In genomic region chr16:88328313-88328660, GRCh38 we compare ENCODE assay signal across 16 cellular contexts. TPM values are rescaled to one million over a fixed set of nuclear protein-coding genes. Genes with fewer than 3 reads are reported as not detected.
DNase-seq lines count a peak whose midpoint lies in the region; ATAC-seq lines count a peak whose summit lies in the region.
"Had no signal": no experiment of that assay in that cellular context is flagged by ENCODE, and none has a peak within 500 bp of the region (broad histone marks: within the 10 kb centered on the region; RNA-seq: fewer than 3 reads in every experiment).

No MANE protein-coding gene starts in this region.

- H4K8ac ChIP-seq in mesenchymal stem cell (ENCODE audit: low read length) = no peak overlapping the region
- H4K8ac ChIP-seq in neuronal stem cell (ENCODE audit: low read depth, low read length) = no peak overlapping the region

- H2BK12ac ChIP-seq in mesenchymal stem cell (ENCODE audit: low read length in 2 of 2) (peak overlapping the region in 1 of 2 experiments; percentile 24), neuronal stem cell (ENCODE audit: low read length) (no peak overlapping the region)

- H2AFZ ChIP-seq in mesenchymal stem cell (ENCODE audit: low read depth, low read length) (no peak overlapping the region), neuronal stem cell (ENCODE audit: low read length) (no peak overlapping the region)
- H2AFZ ChIP-seq: GM23338 had no signal

- no peak overlapping the region for H2BK120ac ChIP-seq in mesenchymal stem cell (ENCODE audit: low read depth, low read length)
- H2BK120ac ChIP-seq in neuronal stem cell (ENCODE audit: low read depth, low read length) = no peak overlapping the region

- H3K18ac ChIP-seq in mesenchymal stem cell (ENCODE audit: low read depth in 1 of 2, low read length in 2 of 2) (peak overlapping the region in 1 of 2 experiments; percentile 58), neuronal stem cell (ENCODE audit: low read length) (no peak overlapping the region)

- H3K9me3 ChIP-seq in mesenchymal stem cell (ENCODE audit: control insufficient read depth, low read length) (no peaks in the 10 kb centered on the region), neuronal stem cell (replicated peaks in 1 of 2; ENCODE audit: control insufficient read depth in 2 of 2, insufficient read depth in 1 of 2, low read depth in 1 of 2, low read length in 2 of 2) (peaks cover 0 to 7% of the 10 kb centered on the region in 2 donors)
- H3K9me3 ChIP-seq: BLaER1 had no signal

- H3K79me1 ChIP-seq in mesenchymal stem cell (replicated peaks; ENCODE audit: low read length, poor library complexity, severe bottlenecking) (no peaks in the 10 kb centered on the region), neuronal stem cell (ENCODE audit: low read depth, low read length) (no peaks in the 10 kb centered on the region)

- ATAC-seq in Right ventricle myocardium inferior = no peak
- ATAC-seq: GM23338 had no signal

- H3K4ac ChIP-seq in mesenchymal stem cell (ENCODE audit: low read depth in 1 of 2, low read length in 2 of 2) (peak overlapping the region in 1 of 2 experiments; percentile 5), neuronal stem cell (ENCODE audit: low read length) (no peak overlapping the region)

- H3K36me3 Mint-ChIP-seq in activated CD4-positive, alpha-beta memory T cell treated with anti-CD3 and anti-CD28 coated beads, Interleukin-2, amount 10 ng/mL, durations not matched to agents 7 days and 5 days (ENCODE audit: low read depth) = no peaks in the 10 kb centered on the region
- H3K36me3 Mint-ChIP-seq: CD14-positive monocyte; CD4-positive, alpha-beta memory T cell had no signal

- no peaks in the 10 kb centered on the region for H3K9me3 Mint-ChIP-seq in activated CD4-positive, alpha-beta memory T cell treated with anti-CD3 and anti-CD28 coated beads, Interleukin-2, amount 10 ng/mL, durations not matched to agents 7 days and 5 days

- H3K9ac ChIP-seq in mesenchymal stem cell (ENCODE audit: low read length) (no peak overlapping the region), neuronal stem cell (ENCODE audit: low read depth, low read length, poor library complexity) (peak overlapping the region; percentile 53)
- H3K9ac ChIP-seq: BLaER1 had no signal

- no peak overlapping the region for H4K91ac ChIP-seq in mesenchymal stem cell (ENCODE audit: low read length)
- H4K91ac ChIP-seq in neuronal stem cell (ENCODE audit: low read depth, low read length, poor library complexity) = no peak overlapping the region

- no peak overlapping the region for H3K27ac Mint-ChIP-seq in activated CD4-positive, alpha-beta memory T cell treated with anti-CD3 and anti-CD28 coated beads, Interleukin-2, amount 10 ng/mL, durations not matched to agents 7 days and 5 days
- H3K27ac Mint-ChIP-seq: CD14-positive monocyte; CD4-positive, alpha-beta memory T cell; GM23338 had no signal

- POLR2A ChIA-PET in activated CD4-positive, alpha-beta memory T cell treated with anti-CD3 and anti-CD28 coated beads, Interleukin-2, amount 10 ng/mL, durations not matched to agents 7 days and 5 days (lab: Charles Lee) = no interaction called here

- H3K4me1 ChIP-seq in mesenchymal stem cell (ENCODE audit: control insufficient read depth, insufficient read depth, low read depth, low read length) (peaks cover 34% of the 10 kb centered on the region), neuronal stem cell (ENCODE audit: control insufficient read depth in 2 of 2, insufficient read depth in 1 of 2, low read depth in 1 of 2, low read length in 2 of 2) (no peaks in the 10 kb centered on the region)

- CTCF ChIA-PET in activated CD4-positive, alpha-beta memory T cell treated with anti-CD3 and anti-CD28 coated beads, Interleukin-2, amount 10 ng/mL, durations not matched to agents 7 days and 5 days (lab: Charles Lee) = no interaction called here

- no peak overlapping the region for H3K4me3 ChIP-seq in mesenchymal stem cell (ENCODE audit: insufficient read depth in 1 of 2, low read depth in 1 of 2, low read length in 2 of 2)
- no peak overlapping the region for H3K4me3 ChIP-seq in neuronal stem cell (ENCODE audit: low read length in 2 of 2)
- H3K4me3 ChIP-seq: BLaER1, GM23338 had no signal

- no peaks in the 10 kb centered on the region for H3K27me3 Mint-ChIP-seq in activated CD4-positive, alpha-beta memory T cell treated with anti-CD3 and anti-CD28 coated beads, Interleukin-2, amount 10 ng/mL, durations not matched to agents 7 days and 5 days
- H3K27me3 Mint-ChIP-seq: CD4-positive, alpha-beta memory T cell had no signal

- H3K23ac ChIP-seq in mesenchymal stem cell (ENCODE audit: low read length in 2 of 2) (no peak overlapping the region), neuronal stem cell (ENCODE audit: low read depth, low read length, poor library complexity) (no peak overlapping the region)

- H3K14ac ChIP-seq in mesenchymal stem cell (ENCODE audit: low read length in 2 of 2) = no peak overlapping the region
- no peak overlapping the region for H3K14ac ChIP-seq in neuronal stem cell (ENCODE audit: low read length)

- WGBS in mesenchymal stem cell = 93% methylated on average over 9 of the region's 11 CpGs
- no CpG with 5 or more reads among the region's 11 CpGs for WGBS in neuronal stem cell (ENCODE audit: extremely low coverage in 2 of 2, insufficient read length in 2 of 2, insufficient replicate concordance in 1 of 2), 2 donors

- intact Hi-C loops in Right ventricle myocardium inferior (cut with DNase I) = no loop called here
- intact Hi-C loops in cardiac septum (cut with DNase I) = no loop called here

- H2BK15ac ChIP-seq in mesenchymal stem cell (ENCODE audit: low read depth, poor library complexity, severe bottlenecking) (peak overlapping the region; percentile 36), neuronal stem cell (ENCODE audit: low read length) (no peak overlapping the region)

- H3K4me2 ChIP-seq in mesenchymal stem cell (ENCODE audit: low read length, poor library complexity, severe bottlenecking) (no peak overlapping the region), neuronal stem cell (ENCODE audit: insufficient read depth, low read length, poor library complexity, severe bottlenecking) (no peak overlapping the region)
- H3K4me2 ChIP-seq: BLaER1, GM23338 had no signal

- H3K36me3 ChIP-seq in mesenchymal stem cell (ENCODE audit: control insufficient read depth in 1 of 2, insufficient read depth in 2 of 2, low read depth in 1 of 2, low read length in 2 of 2) (no peaks in the 10 kb centered on the region), neuronal stem cell (replicated peaks in 1 of 2; ENCODE audit: control insufficient read depth in 2 of 2, insufficient read depth in 2 of 2, low read length in 2 of 2) (no peaks in the 10 kb centered on the region)
- H3K36me3 ChIP-seq: BLaER1 had no signal

- H2AK5ac ChIP-seq in mesenchymal stem cell (ENCODE audit: low read length, severe bottlenecking) = no peak overlapping the region
- H2AK5ac ChIP-seq in neuronal stem cell (ENCODE audit: low read depth, low read length) = no peak overlapping the region

- H3K27me3 ChIP-seq in mesenchymal stem cell (ENCODE audit: control insufficient read depth in 1 of 2, insufficient read depth in 1 of 2, low read length in 2 of 2) = no peaks in the 10 kb centered on the region
- peaks cover 0 to 6% (median 1%) of the 10 kb centered on the region in 3 experiments for H3K27me3 ChIP-seq in neuronal stem cell (ENCODE audit: control insufficient read depth in 3 of 3, insufficient read depth in 3 of 3, low read depth in 1 of 3, low read length in 3 of 3)
- H3K27me3 ChIP-seq: BLaER1 had no signal

- H3K27ac ChIP-seq in mesenchymal stem cell (ENCODE audit: low read length, poor library complexity, severe bottlenecking) (no peak overlapping the region), neuronal stem cell (replicated peaks; ENCODE audit: low read length) (no peak overlapping the region)
- H3K27ac ChIP-seq: 22Rv1, BLaER1 had no signal

- no peaks in the 10 kb centered on the region for H3K4me1 Mint-ChIP-seq in activated CD4-positive, alpha-beta memory T cell treated with anti-CD3 and anti-CD28 coated beads, Interleukin-2, amount 10 ng/mL, durations not matched to agents 7 days and 5 days
- H3K4me1 Mint-ChIP-seq: CD4-positive, alpha-beta memory T cell; GM23338 had no signal

- H3K4me3 Mint-ChIP-seq in activated CD4-positive, alpha-beta memory T cell treated with anti-CD3 and anti-CD28 coated beads, Interleukin-2, amount 10 ng/mL, durations not matched to agents 7 days and 5 days = no peak overlapping the region
- H3K4me3 Mint-ChIP-seq: CD14-positive monocyte; CD4-positive, alpha-beta memory T cell; GM23338 had no signal

- H2BK5ac ChIP-seq in mesenchymal stem cell (ENCODE audit: low read depth, low read length, poor library complexity, severe bottlenecking) = no peak overlapping the region
- no peak overlapping the region for H2BK5ac ChIP-seq in neuronal stem cell (ENCODE audit: low read length)

- DNase-seq in Right ventricle myocardium inferior (ENCODE audit: missing footprints) (peak; percentile 32), cardiac septum (ENCODE audit: low spot score) (no peak), mesenchymal stem cell (no peak), neuronal stem cell (ENCODE audit: low spot score) (no peak), NCI-H1092 (lab: John Stamatoyannopoulos, UW) (no peak), NCI-H1930 (lab: John Stamatoyannopoulos, UW) (no peak)
- no peak for DNase-seq in activated CD4-positive, alpha-beta memory T cell treated with anti-CD3 and anti-CD28 coated beads, Interleukin-2, amount 10 ng/mL, durations not matched to agents 7 days and 5 days
- DNase-seq: CD4-positive, alpha-beta memory T cell; DMS153; DMS79; GDM1; HCEC 1CT had no signal

RNA-seq across cellular contexts. Expression of gene ZNF469, which starts 54.5 kb away (rescaled TPM):
- total RNA-seq in Right ventricle myocardium inferior (0.92 TPM), cardiac septum (1.5 TPM)
- 11.1 TPM for polyA plus RNA-seq in mesenchymal stem cell (2013, experiment 1 of 2)
- 10.4 TPM for polyA plus RNA-seq in mesenchymal stem cell (2013, experiment 2 of 2)
- 0.26 TPM for polyA plus RNA-seq in neuronal stem cell (2013, experiment 1 of 2)
- 0.29 TPM for polyA plus RNA-seq in neuronal stem cell (2013, experiment 2 of 2)
- total RNA-seq in activated CD4-positive, alpha-beta memory T cell treated with anti-CD3 and anti-CD28 coated beads, Interleukin-2, amount 10 ng/mL, durations not matched to agents 7 days and 5 days = under 1 TPM; 0.23 to 0.28 TPM
